11 cellular contexts compared by ENCODE assay signal in genomic region chr3:112002458-112002971, GRCh38. TPM values are rescaled to one million over a fixed set of nuclear protein-coding genes. Genes with fewer than 3 reads are reported as not detected.
A peak's percentile ranks its signal among the peaks of the same experiment; 100 is the strongest.
DNase-seq lines count a peak whose midpoint lies in the region; ATAC-seq and TF ChIP-seq lines count a peak whose summit lies in the region.
"Had no signal": no experiment of that assay in that cellular context is flagged by ENCODE, and none has a peak within 500 bp of the region (broad histone marks: within the 10 kb centered on the region; RNA-seq: fewer than 3 reads in every experiment).

No MANE protein-coding gene starts in this region.

- H3K27ac ChIP-seq in CD8-positive, alpha-beta T cell (ENCODE audit: low read depth, low read length): no peak overlapping the region
- H3K27ac ChIP-seq in substantia nigra (ENCODE audit: low read depth, low read length, poor library complexity, severe bottlenecking): no peak overlapping the region
- H3K27ac ChIP-seq: SJCRH30 had no signal

- H3K27ac Mint-ChIP-seq in CD8-positive, alpha-beta T cell: peak overlapping the region; percentile 42
- peak overlapping the region; percentile 87 for H3K27ac Mint-ChIP-seq in activated naive CD8-positive, alpha-beta T cell treated with anti-CD3 and anti-CD28 coated beads, Interleukin-2, amount 50 U/mL, for 24 hours

- no peak overlapping the region for H3K4me3 ChIP-seq in CD8-positive, alpha-beta T cell (ENCODE audit: low read depth, low read length)
- H3K4me3 ChIP-seq: SJCRH30 had no signal

- no peak for TF ChIP-seq CTCF in CD8-positive, alpha-beta T cell (IDR thresholded peaks at IDR 0.05)
- TF ChIP-seq CTCF in GM20000 (IDR thresholded peaks at IDR 0.05; ENCODE audit: extremely low read depth, missing control alignments): no peak

- no peaks in the 10 kb centered on the region for H3K36me3 Mint-ChIP-seq in CD8-positive, alpha-beta T cell
- peaks cover 2% of the 10 kb centered on the region for H3K36me3 Mint-ChIP-seq in activated naive CD8-positive, alpha-beta T cell treated with anti-CD3 and anti-CD28 coated beads, Interleukin-2, amount 50 U/mL, for 24 hours (ENCODE audit: low read depth)

- POLR2A ChIA-PET in CD8-positive, alpha-beta T cell (lab: Charles Lee): interaction anchor here (0.8 to 1.4 kb wide), 4 partner anchors 8 to 21 kb away, joined by 3 to 6 read pairs (median 4); no protein-coding TSS in a partner anchor

- H3K9me3 Mint-ChIP-seq in CD8-positive, alpha-beta T cell: no peaks in the 10 kb centered on the region
- H3K9me3 Mint-ChIP-seq in activated naive CD8-positive, alpha-beta T cell treated with anti-CD3 and anti-CD28 coated beads, Interleukin-2, amount 50 U/mL, for 24 hours: no peaks in the 10 kb centered on the region

- H3K4me3 Mint-ChIP-seq in CD8-positive, alpha-beta T cell: peak overlapping the region; percentile 20
- peak overlapping the region; percentile 45 for H3K4me3 Mint-ChIP-seq in activated naive CD8-positive, alpha-beta T cell treated with anti-CD3 and anti-CD28 coated beads, Interleukin-2, amount 50 U/mL, for 24 hours

- H3K9me3 ChIP-seq in CD8-positive, alpha-beta T cell (ENCODE audit: low read length): no peaks in the 10 kb centered on the region
- H3K9me3 ChIP-seq: SJCRH30 had no signal

- no peaks in the 10 kb centered on the region for H3K27me3 Mint-ChIP-seq in CD8-positive, alpha-beta T cell (ENCODE audit: low read depth)
- peaks cover 2% of the 10 kb centered on the region for H3K27me3 Mint-ChIP-seq in activated naive CD8-positive, alpha-beta T cell treated with anti-CD3 and anti-CD28 coated beads, Interleukin-2, amount 50 U/mL, for 24 hours

- H3K36me3 ChIP-seq in CD8-positive, alpha-beta T cell (ENCODE audit: insufficient read depth, low read length): no peaks in the 10 kb centered on the region

- DNase-seq in CD8-positive, alpha-beta T cell: no peak
- DNase-seq in RPMI7951 (ENCODE audit: low read depth) (peak; percentile 17), renal cortical epithelial cell (ENCODE audit: low read depth) (peak; percentile 63), substantia nigra (lab: John Stamatoyannopoulos, UW) (no peak), GM20000 (ENCODE audit: low spot score) (no peak), NCI-H187 treated with DMSO at 0.1 percent for 48 hours (lab: John Stamatoyannopoulos, UW) (no peak), SIG-M5 (lab: John Stamatoyannopoulos, UW) (no peak)
- peak; percentile 37 for DNase-seq in activated naive CD8-positive, alpha-beta T cell treated with anti-CD3 and anti-CD28 coated beads, Interleukin-2, amount 50 U/mL, for 24 hours
- DNase-seq: SJCRH30 had no signal

- H3K4me1 ChIP-seq in CD8-positive, alpha-beta T cell (ENCODE audit: insufficient read depth, low read length): peaks cover 22% of the 10 kb centered on the region

- peaks cover 40% of the 10 kb centered on the region for H3K4me1 Mint-ChIP-seq in CD8-positive, alpha-beta T cell (ENCODE audit: low read depth)
- H3K4me1 Mint-ChIP-seq in activated naive CD8-positive, alpha-beta T cell treated with anti-CD3 and anti-CD28 coated beads, Interleukin-2, amount 50 U/mL, for 24 hours: peaks cover 67% of the 10 kb centered on the region

- CTCF ChIA-PET in CD8-positive, alpha-beta T cell (lab: Charles Lee): interaction anchor here (1.3 to 8.5 kb wide), 8 partner anchors 10 to 285 kb away, joined by 3 to 82 read pairs (median 8); no protein-coding TSS in a partner anchor

- peak; percentile 36 for ATAC-seq in CD8-positive, alpha-beta T cell
- peak; percentile 89 for ATAC-seq in activated naive CD8-positive, alpha-beta T cell treated with anti-CD3 and anti-CD28 coated beads, Interleukin-2, amount 50 U/mL, for 24 hours

- intact Hi-C loops in CD8-positive, alpha-beta T cell (cut with DNase I, micrococcal nuclease): no loop called here

- no peaks in the 10 kb centered on the region for H3K27me3 ChIP-seq in CD8-positive, alpha-beta T cell (ENCODE audit: insufficient read depth, low read length)
- H3K27me3 ChIP-seq: SJCRH30 had no signal

RNA-seq across cellular contexts. Expression of gene TAGLN3, which starts 3.8 kb away (rescaled TPM):
- total RNA-seq in CD8-positive, alpha-beta T cell: not detected
- total RNA-seq in RPMI7951 (2014; rRNA removed; shearing (Covaris generic)): 0.39 and 0.48 TPM in 2 replicates
- 8.5 and 19.1 TPM in 2 replicates for total RNA-seq in renal cortical epithelial cell

RNA-seq across cellular contexts. Expression of gene ABHD10, which starts 23.7 kb away (rescaled TPM):
- total RNA-seq in CD8-positive, alpha-beta T cell: 10 to 100 TPM; 19.8 to 26.0 TPM
- total RNA-seq in RPMI7951 (2014; rRNA removed; shearing (Covaris generic)): 37.0 and 42.5 TPM in 2 replicates
- 20.1 and 43.6 TPM in 2 replicates for total RNA-seq in renal cortical epithelial cell

RNA-seq across cellular contexts. Expression of gene TMPRSS7, which starts 32.0 kb away (rescaled TPM):
- total RNA-seq in CD8-positive, alpha-beta T cell: not detected
- not detected in 2 replicates for total RNA-seq in RPMI7951 (2014; rRNA removed; shearing (Covaris generic))
- total RNA-seq in renal cortical epithelial cell: 0.15 TPM in 1 of 2 replicates, not detected in the other
- total RNA-seq: kidney epithelial cell, SJCRH30, temporal lobe had no signal

Comparison
In these comparisons a context has a peak if more than half of its experiments do, and no peak if none do; other contexts are left out.
1. DNase-seq: peak in RPMI7951 (single experiment), activated naive CD8-positive, alpha-beta T cell treated with anti-CD3 and anti-CD28 coated beads, Interleukin-2, amount 50 U/mL, for 24 hours (single experiment) and renal cortical epithelial cell (single experiment); none in CD8-positive, alpha-beta T cell (0 of 7), substantia nigra (0 of 49), GM20000 (single experiment), NCI-H187 treated with DMSO at 0.1 percent for 48 hours (single experiment) and SIG-M5 (single experiment).